8 cellular contexts compared by ENCODE assay signal in the genomic region with DNA sequence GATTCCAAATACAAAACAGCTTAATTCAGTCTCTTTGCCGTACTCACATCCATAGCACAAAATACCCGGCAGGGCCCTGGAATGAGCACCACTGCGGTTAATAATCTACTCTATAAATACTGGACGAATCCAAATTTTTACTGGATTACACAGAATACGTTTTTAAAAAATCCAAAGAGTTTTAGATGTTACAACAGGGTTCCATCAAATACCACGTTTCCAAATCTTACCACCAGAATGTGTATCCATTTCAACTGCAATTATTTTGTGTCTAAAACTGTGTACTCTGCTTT. TPM values are rescaled to one million over a fixed set of nuclear protein-coding genes. Genes with fewer than 3 reads are reported as not detected.
DNase-seq lines count a peak whose midpoint lies in the region; ATAC-seq lines count a peak whose summit lies in the region.

No MANE protein-coding gene starts in this region.

- peaks cover 4% of the 10 kb centered on the region for H3K36me3 Mint-ChIP-seq in stimulated activated naive CD8-positive, alpha-beta T cell treated with anti-CD3 and anti-CD28 coated beads, Interleukin-15, Interleukin-2, amounts not matched to agents 100 ng/mL and 50 ng/mL, for 24 hours (ENCODE audit: low read depth)
- H3K36me3 Mint-ChIP-seq in activated T-helper 2 cell treated with anti-CD3 and anti-CD28 coated beads, Interferon-gamma antibody, Interleukin-2, Interleukin-4, amounts not matched to agents 10 μg/mL and 5 μg/mL and 100 μg/mL, durations not matched to agents 14 hours and 24 hours and 36 hours (ENCODE audit: low read depth) = no peaks in the 10 kb centered on the region
- H3K36me3 Mint-ChIP-seq in stimulated activated naive B cell treated with anti-CD40 and anti-IgM and Interleukin-4, amounts not matched to agents 10 μg/mL and 1 μg/mL and 100 μg/mL, for 72 hours = peaks cover 2 to 3% of the 10 kb centered on the region in 2 donors

- H3K9ac ChIP-seq in iPS-18a (ENCODE audit: low read length) = peak overlapping the region; percentile 100

- H3K27me3 Mint-ChIP-seq in stimulated activated naive CD8-positive, alpha-beta T cell treated with anti-CD3 and anti-CD28 coated beads, Interleukin-15, Interleukin-2, amounts not matched to agents 100 ng/mL and 50 ng/mL, for 24 hours = no peaks in the 10 kb centered on the region
- H3K27me3 Mint-ChIP-seq in activated T-helper 2 cell treated with anti-CD3 and anti-CD28 coated beads, Interferon-gamma antibody, Interleukin-2, Interleukin-4, amounts not matched to agents 10 μg/mL and 5 μg/mL and 100 μg/mL, durations not matched to agents 14 hours and 24 hours and 36 hours (ENCODE audit: low read depth) = no peaks in the 10 kb centered on the region
- no peaks in the 10 kb centered on the region for H3K27me3 Mint-ChIP-seq in stimulated activated naive B cell treated with anti-CD40 and anti-IgM and Interleukin-4, amounts not matched to agents 10 μg/mL and 1 μg/mL and 100 μg/mL, for 72 hours

- DNase-seq in stimulated activated naive CD8-positive, alpha-beta T cell treated with anti-CD3 and anti-CD28 coated beads, Interleukin-15, Interleukin-2, amounts not matched to agents 100 U/mL and 50 U/mL, for 24 hours = no peak
- no peak for DNase-seq in activated T-helper 2 cell treated with anti-CD3 and anti-CD28 coated beads, Interferon-gamma antibody, Interleukin-2, Interleukin-4, amounts not matched to agents 10 μg/mL and 5 μg/mL and 100 μg/mL, durations not matched to agents 14 hours and 24 hours and 36 hours (ENCODE audit: low spot score)
- DNase-seq in stimulated activated naive B cell treated with anti-CD40 and anti-IgM and Interleukin-4, amounts not matched to agents 10 μg/mL and 1 μg/mL and 100 μg/mL, for 72 hours = no peak
- no peak for DNase-seq in COR-L47 (lab: John Stamatoyannopoulos, UW)

- peaks cover 7% of the 10 kb centered on the region for H3K4me1 ChIP-seq in iPS-18a (ENCODE audit: control insufficient read depth, low read depth, low read length)

- no peaks in the 10 kb centered on the region for H3K27me3 ChIP-seq in iPS-18a (ENCODE audit: control insufficient read depth, insufficient read depth, low read length)

- H3K27ac ChIP-seq in iPS-18a (ENCODE audit: low read length) = peak overlapping the region; percentile 99

- no peaks in the 10 kb centered on the region for H3K9me3 ChIP-seq in iPS-18a (ENCODE audit: control insufficient read depth, low read depth, low read length)

- H3K4me3 ChIP-seq in iPS-18a (ENCODE audit: low read length) = peak overlapping the region; percentile 99

- H3K9me3 Mint-ChIP-seq in stimulated activated naive CD8-positive, alpha-beta T cell treated with anti-CD3 and anti-CD28 coated beads, Interleukin-15, Interleukin-2, amounts not matched to agents 100 ng/mL and 50 ng/mL, for 24 hours = no peaks in the 10 kb centered on the region
- H3K9me3 Mint-ChIP-seq in activated T-helper 2 cell treated with anti-CD3 and anti-CD28 coated beads, Interferon-gamma antibody, Interleukin-2, Interleukin-4, amounts not matched to agents 10 μg/mL and 5 μg/mL and 100 μg/mL, durations not matched to agents 14 hours and 24 hours and 36 hours = no peaks in the 10 kb centered on the region
- H3K9me3 Mint-ChIP-seq in stimulated activated naive B cell treated with anti-CD40 and anti-IgM and Interleukin-4, amounts not matched to agents 10 μg/mL and 1 μg/mL and 100 μg/mL, for 72 hours = no peaks in the 10 kb centered on the region

- no peaks in the 10 kb centered on the region for H3K36me3 ChIP-seq in iPS-18a (ENCODE audit: control insufficient read depth, low read depth, low read length)

- peaks cover 19% of the 10 kb centered on the region for H3K4me1 Mint-ChIP-seq in stimulated activated naive CD8-positive, alpha-beta T cell treated with anti-CD3 and anti-CD28 coated beads, Interleukin-15, Interleukin-2, amounts not matched to agents 100 ng/mL and 50 ng/mL, for 24 hours (ENCODE audit: low read depth)
- H3K4me1 Mint-ChIP-seq in activated T-helper 2 cell treated with anti-CD3 and anti-CD28 coated beads, Interferon-gamma antibody, Interleukin-2, Interleukin-4, amounts not matched to agents 10 μg/mL and 5 μg/mL and 100 μg/mL, durations not matched to agents 14 hours and 24 hours and 36 hours (ENCODE audit: low read depth) = peaks cover 16% of the 10 kb centered on the region
- H3K4me1 Mint-ChIP-seq in stimulated activated naive B cell treated with anti-CD40 and anti-IgM and Interleukin-4, amounts not matched to agents 10 μg/mL and 1 μg/mL and 100 μg/mL, for 72 hours = peaks cover 13 to 21% of the 10 kb centered on the region in 2 donors

- peak overlapping the region; percentile 94 for H3K4me3 Mint-ChIP-seq in stimulated activated naive CD8-positive, alpha-beta T cell treated with anti-CD3 and anti-CD28 coated beads, Interleukin-15, Interleukin-2, amounts not matched to agents 100 ng/mL and 50 ng/mL, for 24 hours
- peak overlapping the region; percentile 98 for H3K4me3 Mint-ChIP-seq in activated T-helper 2 cell treated with anti-CD3 and anti-CD28 coated beads, Interferon-gamma antibody, Interleukin-2, Interleukin-4, amounts not matched to agents 10 μg/mL and 5 μg/mL and 100 μg/mL, durations not matched to agents 14 hours and 24 hours and 36 hours (ENCODE audit: low read depth)
- H3K4me3 Mint-ChIP-seq in stimulated activated naive B cell treated with anti-CD40 and anti-IgM and Interleukin-4, amounts not matched to agents 10 μg/mL and 1 μg/mL and 100 μg/mL, for 72 hours = peak overlapping the region; percentile 97 to 98

- ATAC-seq in stimulated activated naive CD8-positive, alpha-beta T cell treated with anti-CD3 and anti-CD28 coated beads, Interleukin-15, Interleukin-2, amounts not matched to agents 100 U/mL and 50 U/mL, for 24 hours = no peak
- ATAC-seq in stimulated activated naive B cell treated with anti-CD40 and anti-IgM and Interleukin-4, amounts not matched to agents 10 μg/mL and 1 μg/mL and 100 μg/mL, for 72 hours (replicated peaks) = no peak
- ATAC-seq in HG03280 (IDR thresholded peaks at IDR 0.05; ENCODE audit: unreplicated experiment) (no peak), HG02970 (IDR thresholded peaks at IDR 0.05; ENCODE audit: low FRiP score, unreplicated experiment) (no peak)

- intact Hi-C loops in activated T-helper 2 cell treated with anti-CD3 and anti-CD28 coated beads, Interferon-gamma antibody, Interleukin-2, Interleukin-4, amounts not matched to agents 10 μg/mL and 5 μg/mL and 100 μg/mL, durations not matched to agents 14 hours and 24 hours and 36 hours (cut with micrococcal nuclease) = loop anchor here (5.0 kb wide), 2 partner anchors 441 to 1976 kb away; no protein-coding TSS in a partner anchor

- peak overlapping the region; percentile 97 for H3K27ac Mint-ChIP-seq in stimulated activated naive CD8-positive, alpha-beta T cell treated with anti-CD3 and anti-CD28 coated beads, Interleukin-15, Interleukin-2, amounts not matched to agents 100 ng/mL and 50 ng/mL, for 24 hours
- H3K27ac Mint-ChIP-seq in activated T-helper 2 cell treated with anti-CD3 and anti-CD28 coated beads, Interferon-gamma antibody, Interleukin-2, Interleukin-4, amounts not matched to agents 10 μg/mL and 5 μg/mL and 100 μg/mL, durations not matched to agents 14 hours and 24 hours and 36 hours = peak overlapping the region; percentile 93
- H3K27ac Mint-ChIP-seq in stimulated activated naive B cell treated with anti-CD40 and anti-IgM and Interleukin-4, amounts not matched to agents 10 μg/mL and 1 μg/mL and 100 μg/mL, for 72 hours = peak overlapping the region; percentile 98

RNA-seq across cellular contexts. Expression of gene ING1, which starts 1.8 kb away (rescaled TPM):
- total RNA-seq in activated T-helper 2 cell treated with anti-CD3 and anti-CD28 coated beads, Interferon-gamma antibody, Interleukin-2, Interleukin-4, amounts not matched to agents 10 μg/mL and 5 μg/mL and 100 μg/mL, durations not matched to agents 14 hours and 24 hours and 36 hours = 16.3 and 17.9 TPM in 2 replicates

RNA-seq across cellular contexts. Expression of gene CARS2, which starts 5.8 kb away (rescaled TPM):
- 89.6 and 89.9 TPM in 2 replicates for total RNA-seq in activated T-helper 2 cell treated with anti-CD3 and anti-CD28 coated beads, Interferon-gamma antibody, Interleukin-2, Interleukin-4, amounts not matched to agents 10 μg/mL and 5 μg/mL and 100 μg/mL, durations not matched to agents 14 hours and 24 hours and 36 hours
